Comparison of ENCODE assay signal across 8 cellular contexts in the genomic region with DNA sequence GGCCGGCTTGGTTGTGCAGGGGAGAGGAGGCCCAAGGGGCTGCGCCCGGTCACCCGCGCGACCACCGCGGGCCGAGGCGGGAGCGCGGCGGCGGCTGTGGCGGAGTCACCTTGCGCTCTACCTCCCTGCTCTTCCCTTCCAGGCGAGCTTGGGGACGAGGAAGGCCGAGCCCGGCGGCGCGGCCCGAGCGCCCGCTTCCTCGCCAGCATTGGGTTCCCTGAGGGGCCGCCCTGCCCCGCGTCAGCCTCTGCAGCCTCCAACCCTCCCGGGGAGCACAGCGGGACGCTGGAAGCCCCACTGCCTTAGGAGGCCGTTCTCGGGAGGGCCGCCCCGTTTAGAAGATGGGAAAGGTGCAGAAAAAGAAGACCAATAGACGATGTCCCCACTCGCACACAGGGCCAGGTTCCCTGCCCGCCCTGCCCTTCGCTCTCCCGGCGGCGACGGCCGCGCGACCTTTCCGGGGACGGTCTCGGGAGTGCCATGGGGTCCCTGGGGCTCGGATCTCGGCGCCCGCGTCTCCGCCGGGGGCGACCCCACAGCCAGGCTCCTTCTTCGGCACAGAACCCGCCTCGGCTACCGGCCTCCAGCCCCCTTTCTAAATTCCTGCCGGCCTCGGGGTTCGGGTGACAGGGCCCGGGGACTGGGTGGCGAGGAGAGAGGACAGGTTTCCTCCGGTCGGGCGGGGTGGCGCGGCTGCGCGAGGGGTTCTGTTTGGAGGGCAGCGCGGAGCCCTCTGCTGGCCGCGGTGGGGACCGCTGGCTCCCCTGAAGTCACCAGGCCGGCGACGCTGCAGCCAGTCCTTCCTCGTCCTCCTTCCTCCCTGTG.
DNase-seq lines count a peak whose midpoint lies in the region; TF ChIP-seq lines count a peak whose summit lies in the region.

No MANE protein-coding gene starts in this region.

- H3K9ac ChIP-seq in ES-I3 (ENCODE audit: low read depth, low read length): peak overlapping the region; percentile 67

- no peaks in the 10 kb centered on the region for H3K36me3 ChIP-seq in ES-I3 (ENCODE audit: insufficient read depth, low read length)

- peak; percentile 56 for DNase-seq in H4 (ENCODE audit: low spot score)
- DNase-seq in SK-MEL-5 (ENCODE audit: low read depth, low spot score): peak; percentile 60
- DNase-seq in activated naive CD4-positive, alpha-beta T cell treated with anti-CD3 and anti-CD28 coated beads, Interleukin-2, amount 50 U/mL, for 16 hours: peak; percentile 89
- peak; percentile 12 for DNase-seq in glomerular endothelial cell (ENCODE audit: extremely low read depth, low read depth, low spot score)
- DNase-seq in nucleus accumbens (lab: John Stamatoyannopoulos, UW): peak in 54 of 56 donors; percentile 32 to 92 (median 75)
- peak; percentile 30 to 91 (median 82) for DNase-seq in substantia nigra (lab: John Stamatoyannopoulos, UW)

- no peaks in the 10 kb centered on the region; the same call in 1 of the 2 replicates for H3K4me1 ChIP-seq in ES-I3 (ENCODE audit: insufficient read depth, low read length)

- H3K27ac ChIP-seq in substantia nigra (ENCODE audit: low read depth, low read length, poor library complexity, severe bottlenecking): peak overlapping the region; percentile 72

- in situ Hi-C loops in SK-MEL-5 (cut with HindIII; ENCODE audit: low pct_unique_long_range_greater_than_20kb, low sequenced_read_pairs): no loop called here

- peak; percentile 82 for TF ChIP-seq CTCF in LNCAP (IDR thresholded peaks at IDR 0.05)

- no peaks in the 10 kb centered on the region for H3K9me3 ChIP-seq in ES-I3 (ENCODE audit: control insufficient read depth, insufficient read depth, low read length)

Comparison
In these comparisons a context has a peak if more than half of its experiments do, and no peak if none do; other contexts are left out.
1. Peak in every context shown above with its lines: DNase-seq and H3K27ac ChIP-seq.
2. DNase-seq: peak in every context shown above with its lines; median percentile 89 in activated naive CD4-positive, alpha-beta T cell treated with anti-CD3 and anti-CD28 coated beads, Interleukin-2, amount 50 U/mL, for 16 hours; 82 in substantia nigra; 75 in nucleus accumbens; 60 in SK-MEL-5; 56 in H4; 12 in glomerular endothelial cell.